ENCODE assay signal across 35 cellular contexts in genomic region chr2:71346065-71346464, GRCh38.
"Had no signal": no experiment of that assay in that cellular context is flagged by ENCODE, and none has a peak within 500 bp of the region (broad histone marks: within the 10 kb centered on the region; RNA-seq: fewer than 3 reads in every experiment).

No MANE protein-coding gene starts in this region.

- H3K4me3 ChIP-seq: MG63 had no signal

- H3K9me3 ChIP-seq: MG63 had no signal

- DNase-seq: Karpas-422, Kasumi-1, MG63, MM.1S, MV-4-11, NCI-H1048, NCI-H1092, NCI-H1092 treated with DMSO at 0.1 percent for 48 hours, NCI-H1105, NCI-H1105 treated with DMSO at 0.1 percent for 48 hours, NCI-H1417, NCI-H1417 treated with DMSO at 0.1 percent for 48 hours, NCI-H1436, NCI-H1436 treated with DMSO at 0.1 percent for 48 hours, NCI-H146, NCI-H1694, NCI-H1694 treated with DMSO at 0.1 percent for 48 hours, NCI-H187, NCI-H187 treated with DMSO at 0.1 percent for 48 hours, NCI-H1930, NCI-H2029, NCI-H2029 treated with DMSO at 0.1 percent for 48 hours, NCI-H2081, NCI-H2081 treated with DMSO at 0.1 percent for 48 hours, NCI-H2107, NCI-H2171, NCI-H2171 treated with DMSO at 0.1 percent for 48 hours, NCI-H2227 treated with DMSO at 0.1 percent for 48 hours, NCI-H226, NCI-H345, NCI-H446, NCI-H446 treated with DMSO at 0.1 percent for 48 hours, NCI-H510A, NCI-H510A treated with DMSO at 0.1 percent for 48 hours, NCI-H524 had no signal

- H3K27me3 ChIP-seq: MG63 had no signal
